ENCODE assay signal across 23 cellular contexts in the genomic region with DNA sequence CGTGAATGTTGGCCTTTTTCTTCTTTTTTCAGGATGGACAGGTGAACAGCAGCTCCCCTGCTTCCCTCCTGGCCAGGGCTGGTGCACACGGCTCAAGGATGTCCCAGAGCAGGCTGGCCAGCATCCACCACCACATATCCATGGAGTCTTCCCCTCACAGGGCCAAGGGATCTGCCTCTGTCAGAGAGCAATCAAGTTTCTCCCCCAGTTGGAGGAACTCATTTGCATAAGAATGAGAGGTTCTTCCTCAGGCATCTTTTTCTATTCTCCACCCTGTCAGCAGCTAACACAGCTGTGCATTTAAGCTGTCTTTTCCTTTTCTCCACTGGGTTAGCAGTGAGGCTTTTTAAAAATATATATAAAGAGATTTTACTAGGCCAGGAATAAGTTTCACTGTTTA.
"Had no signal": no experiment of that assay in that cellular context is flagged by ENCODE, and none has a peak within 500 bp of the region (broad histone marks: within the 10 kb centered on the region; RNA-seq: fewer than 3 reads in every experiment).

No MANE protein-coding gene starts in this region.

- H3K4me2 ChIP-seq: smooth muscle cell had no signal

- H3K36me3 ChIP-seq: sigmoid colon, stomach, suprapubic skin, tibial nerve had no signal

- ATAC-seq: activated CD8-positive, alpha-beta memory T cell treated with anti-CD3 and anti-CD28 coated beads, Interleukin-2, amount 10 ng/mL, durations not matched to agents 7 days and 5 days; activated CD8-positive, alpha-beta T cell treated with anti-CD3 and anti-CD28 coated beads for 36 hours; left cardiac atrium; natural killer cell treated with Interleukin-12 subunit alpha and Interleukin-12 subunit beta and Interleukin-15 and Interleukin-18, amount 100 ng/mL, for 72 hours; stimulated activated memory B cell treated with anti-CD40 and anti-IgM and Interleukin-4, amounts not matched to agents 10 μg/mL and 1 μg/mL and 100 μg/mL, for 72 hours; T-helper 17 cell had no signal

- H3K4me3 ChIP-seq: sigmoid colon, smooth muscle cell, stomach, suprapubic skin, tibial nerve had no signal

- H3K27ac Mint-ChIP-seq: activated CD4-positive, alpha-beta T cell treated with anti-CD3 and anti-CD28 coated beads, Interleukin-2, amount 10 ng/mL, durations not matched to agents 7 days and 5 days; activated CD8-positive, alpha-beta memory T cell treated with anti-CD3 and anti-CD28 coated beads, Interleukin-2, amount 10 ng/mL, durations not matched to agents 7 days and 5 days; activated CD8-positive, alpha-beta T cell treated with anti-CD3 and anti-CD28 coated beads for 36 hours; activated naive CD4-positive, alpha-beta T cell treated with anti-CD3 and anti-CD28 coated beads, Interleukin-2, amount 50 U/mL, for 24 hours; activated T-helper 1 cell treated with anti-CD3 and anti-CD28 coated beads, Interleukin-12 subunit alpha, Interleukin-12 subunit beta, Interleukin-2, Interleukin-4 antibody, amounts not matched to agents 30 ng/mL and 10 ng/mL and 1 ng/mL, durations not matched to agents 14 hours and 24 hours and 36 hours; brain; memory B cell; natural killer cell treated with Interleukin-12 subunit alpha and Interleukin-12 subunit beta and Interleukin-15 and Interleukin-18, amount 100 ng/mL, for 72 hours; stimulated activated memory B cell treated with anti-CD40 and anti-IgM and Interleukin-4, amounts not matched to agents 10 μg/mL and 1 μg/mL and 100 μg/mL, for 72 hours; T-helper 17 cell had no signal

- H3K27ac ChIP-seq: sigmoid colon, stomach, suprapubic skin, tibial nerve had no signal

- H3K4me3 Mint-ChIP-seq: activated CD4-positive, alpha-beta T cell treated with anti-CD3 and anti-CD28 coated beads, Interleukin-2, amount 10 ng/mL, durations not matched to agents 7 days and 5 days; activated CD8-positive, alpha-beta memory T cell treated with anti-CD3 and anti-CD28 coated beads, Interleukin-2, amount 10 ng/mL, durations not matched to agents 7 days and 5 days; activated CD8-positive, alpha-beta T cell treated with anti-CD3 and anti-CD28 coated beads for 36 hours; activated naive CD4-positive, alpha-beta T cell treated with anti-CD3 and anti-CD28 coated beads, Interleukin-2, amount 50 U/mL, for 24 hours; activated T-helper 1 cell treated with anti-CD3 and anti-CD28 coated beads, Interleukin-12 subunit alpha, Interleukin-12 subunit beta, Interleukin-2, Interleukin-4 antibody, amounts not matched to agents 30 ng/mL and 10 ng/mL and 1 ng/mL, durations not matched to agents 14 hours and 24 hours and 36 hours; brain; memory B cell; natural killer cell treated with Interleukin-12 subunit alpha and Interleukin-12 subunit beta and Interleukin-15 and Interleukin-18, amount 100 ng/mL, for 72 hours; stimulated activated memory B cell treated with anti-CD40 and anti-IgM and Interleukin-4, amounts not matched to agents 10 μg/mL and 1 μg/mL and 100 μg/mL, for 72 hours; T-helper 17 cell had no signal

- H3K4me1 ChIP-seq: sigmoid colon, stomach, suprapubic skin, tibial nerve had no signal

- H3K27me3 ChIP-seq: sigmoid colon, stomach, suprapubic skin, tibial nerve had no signal

- DNase-seq: activated CD4-positive, alpha-beta T cell treated with anti-CD3 and anti-CD28 coated beads, Interleukin-2, amount 10 ng/mL, durations not matched to agents 7 days and 5 days; activated CD8-positive, alpha-beta memory T cell treated with anti-CD3 and anti-CD28 coated beads, Interleukin-2, amount 10 ng/mL, durations not matched to agents 7 days and 5 days; activated CD8-positive, alpha-beta T cell treated with anti-CD3 and anti-CD28 coated beads for 36 hours; activated gamma-delta T cell treated with Interleukin-2 at 50 U/mL for 16 hours; activated T-cell treated with anti-CD3 and anti-CD28 coated beads for 4 hours; anterior cingulate cortex; foreskin fibroblast; islet precursor cell; left cardiac atrium; sigmoid colon; stimulated activated CD4-positive, alpha-beta T cell treated with anti-CD3 and anti-CD28 coated beads, Interleukin-15, amount 100 ng/mL, for 24 hours; stomach; T-helper 17 cell had no signal

- H3K27me3 Mint-ChIP-seq: activated CD8-positive, alpha-beta memory T cell treated with anti-CD3 and anti-CD28 coated beads, Interleukin-2, amount 10 ng/mL, durations not matched to agents 7 days and 5 days; activated CD8-positive, alpha-beta T cell treated with anti-CD3 and anti-CD28 coated beads for 36 hours; activated naive CD4-positive, alpha-beta T cell treated with anti-CD3 and anti-CD28 coated beads, Interleukin-2, amount 50 U/mL, for 24 hours; brain; natural killer cell treated with Interleukin-12 subunit alpha and Interleukin-12 subunit beta and Interleukin-15 and Interleukin-18, amount 100 ng/mL, for 72 hours; stimulated activated memory B cell treated with anti-CD40 and anti-IgM and Interleukin-4, amounts not matched to agents 10 μg/mL and 1 μg/mL and 100 μg/mL, for 72 hours; T-helper 17 cell had no signal

- H3K36me3 Mint-ChIP-seq: activated CD8-positive, alpha-beta memory T cell treated with anti-CD3 and anti-CD28 coated beads, Interleukin-2, amount 10 ng/mL, durations not matched to agents 7 days and 5 days; activated naive CD4-positive, alpha-beta T cell treated with anti-CD3 and anti-CD28 coated beads, Interleukin-2, amount 50 U/mL, for 24 hours; memory B cell had no signal

- H3K4me1 Mint-ChIP-seq: activated CD4-positive, alpha-beta T cell treated with anti-CD3 and anti-CD28 coated beads, Interleukin-2, amount 10 ng/mL, durations not matched to agents 7 days and 5 days; activated CD8-positive, alpha-beta memory T cell treated with anti-CD3 and anti-CD28 coated beads, Interleukin-2, amount 10 ng/mL, durations not matched to agents 7 days and 5 days; activated naive CD4-positive, alpha-beta T cell treated with anti-CD3 and anti-CD28 coated beads, Interleukin-2, amount 50 U/mL, for 24 hours; brain; memory B cell; stimulated activated memory B cell treated with anti-CD40 and anti-IgM and Interleukin-4, amounts not matched to agents 10 μg/mL and 1 μg/mL and 100 μg/mL, for 72 hours; T-helper 17 cell had no signal

- FAIRE-seq: endometrium had no signal
